8 cellular contexts compared by ENCODE assay signal in genomic region chr12:6767301-6767591, GRCh38. TPM values are rescaled to one million over a fixed set of nuclear protein-coding genes. Genes with fewer than 3 reads are reported as not detected.
DNase-seq lines count a peak whose midpoint lies in the region; ATAC-seq and TF ChIP-seq lines count a peak whose summit lies in the region.

No MANE protein-coding gene starts in this region.

- H3K9me3 ChIP-seq in Caco-2: no peaks in the 10 kb centered on the region
- no peaks in the 10 kb centered on the region for H3K9me3 ChIP-seq in NT2/D1 (ENCODE audit: insufficient read depth, low read length)
- no peaks in the 10 kb centered on the region for H3K9me3 ChIP-seq in endodermal cell (ENCODE audit: control insufficient read depth, low read length)
- H3K9me3 ChIP-seq in osteoblast (ENCODE audit: low read depth, low read length): no peaks in the 10 kb centered on the region

- H3K36me3 Mint-ChIP-seq in Caco-2 (ENCODE audit: insufficient read depth, unreplicated experiment) (peaks cover 25% of the 10 kb centered on the region), endodermal cell (ENCODE audit: low read depth) (peaks cover 27% of the 10 kb centered on the region)

- H3K27me3 ChIP-seq in Caco-2 (replicated peaks; ENCODE audit: control insufficient read depth, insufficient read depth, low read length): no peaks in the 10 kb centered on the region
- no peaks in the 10 kb centered on the region for H3K27me3 ChIP-seq in NT2/D1 (ENCODE audit: insufficient read depth, insufficient read length)
- H3K27me3 ChIP-seq in endodermal cell (ENCODE audit: control insufficient read depth, insufficient read depth, low read length, poor library complexity, severe bottlenecking): no peaks in the 10 kb centered on the region
- H3K27me3 ChIP-seq in osteoblast (ENCODE audit: insufficient read depth, low read length): no peaks in the 10 kb centered on the region

- CTCF ChIA-PET in Caco-2 (lab: Charles Lee): interaction anchor here (0.5 to 3.2 kb wide), 19 partner anchors 8 to 200 kb away, joined by 3 to 135 read pairs (median 7); partner anchors contain the start of genes CDCA3, COPS7A, GPR162 and MLF2

- H3K4me3 ChIP-seq in Caco-2 (ENCODE audit: low read depth, low read length) (peak overlapping the region; percentile 87), NT2/D1 (ENCODE audit: insufficient read length, low read depth) (peak overlapping the region; percentile 99), endodermal cell (ENCODE audit: low read length) (peak overlapping the region; percentile 94), osteoblast (ENCODE audit: insufficient read depth, low read length) (peak overlapping the region; percentile 89)

- POLR2A ChIA-PET in Caco-2 (lab: Charles Lee): interaction anchor here (0.6 to 3.2 kb wide), 8 partner anchors 8 to 84 kb away, joined by 5 to 42 read pairs (median 12); partner anchors contain the start of genes CDCA3, COPS7A, MLF2 and USP5

- H3K36me3 ChIP-seq in Caco-2 (ENCODE audit: control insufficient read depth, insufficient read depth, low read length): peaks cover 9% of the 10 kb centered on the region; the same call in 1 of the 2 replicates
- peaks cover 45% of the 10 kb centered on the region for H3K36me3 ChIP-seq in NT2/D1 (ENCODE audit: insufficient read depth, insufficient read length, low read length)
- H3K36me3 ChIP-seq in endodermal cell (ENCODE audit: control insufficient read depth, insufficient read depth, low read length): peaks cover 26% of the 10 kb centered on the region
- H3K36me3 ChIP-seq in osteoblast (ENCODE audit: insufficient read depth, low read length): peaks cover 15% of the 10 kb centered on the region

- DNase-seq in Caco-2 (no peak), NT2/D1 (ENCODE audit: low read depth, low spot score) (no peak), endodermal cell (peak; percentile 72), osteoblast (ENCODE audit: insufficient read length, low spot score, missing footprints) (peak; percentile 90), T-helper 9 cell (no peak), HCEC 1CT (no peak)
- no peak for DNase-seq in stimulated activated CD4-positive, alpha-beta T cell treated with anti-CD3 and anti-CD28 coated beads, Interleukin-4, amount 100 ng/mL, for 1 hour

- H3K4me1 ChIP-seq in Caco-2 (peaks cover 44% of the 10 kb centered on the region), NT2/D1 (ENCODE audit: insufficient read depth, insufficient read length) (peaks cover 31% of the 10 kb centered on the region), endodermal cell (ENCODE audit: control insufficient read depth, insufficient read depth, low read length) (peaks cover 15% of the 10 kb centered on the region), osteoblast (ENCODE audit: insufficient read depth, low read length) (peaks cover 38% of the 10 kb centered on the region)

- H3K27ac Mint-ChIP-seq in Caco-2 (ENCODE audit: unreplicated experiment) (peak overlapping the region; percentile 84), endodermal cell (peak overlapping the region; percentile 91)

- WGBS in endodermal cell (ENCODE audit: insufficient coverage in 1 of 2, insufficient read length in 1 of 2), 2 experiments: 0% methylated on average over 3 to 13 of the region's 17 CpGs

- H2AFZ ChIP-seq in osteoblast (ENCODE audit: low read length): no peak overlapping the region

- H3K4me2 ChIP-seq in osteoblast (ENCODE audit: insufficient read depth, low read length): peak overlapping the region; percentile 84

- BruUV-seq in Caco-2 (replicated peaks; lab: Mats Ljungman, UMichigan): no TSS peak

- peaks cover 32% of the 10 kb centered on the region for H4K20me1 ChIP-seq in osteoblast (ENCODE audit: insufficient read depth, low read length)

- peaks cover 29% of the 10 kb centered on the region for H3K79me2 ChIP-seq in osteoblast (ENCODE audit: insufficient read depth, low read length)

- no peak for ATAC-seq in GM19467 (IDR thresholded peaks at IDR 0.05; ENCODE audit: unreplicated experiment)

- H3K4me1 Mint-ChIP-seq in Caco-2 (ENCODE audit: low read depth, unreplicated experiment): peaks cover 50% of the 10 kb centered on the region
- H3K4me1 Mint-ChIP-seq in endodermal cell: peaks cover 46% of the 10 kb centered on the region

- H3K9me3 Mint-ChIP-seq in Caco-2 (ENCODE audit: unreplicated experiment): no peaks in the 10 kb centered on the region
- no peaks in the 10 kb centered on the region for H3K9me3 Mint-ChIP-seq in endodermal cell

- H3K27me3 Mint-ChIP-seq in Caco-2 (ENCODE audit: insufficient read depth, unreplicated experiment) (no peaks in the 10 kb centered on the region), endodermal cell (ENCODE audit: insufficient read depth) (peaks cover 18% of the 10 kb centered on the region)

- no peak overlapping the region for H3K27ac ChIP-seq in endodermal cell (ENCODE audit: low read depth, low read length)
- H3K27ac ChIP-seq in osteoblast (ENCODE audit: low read depth, low read length): peak overlapping the region; percentile 4

- intact Hi-C loops in Caco-2 (cut with micrococcal nuclease; ENCODE audit: unreplicated experiment): loop anchor here (1.0 kb wide), 1 partner anchor 12 kb away; no protein-coding TSS in a partner anchor

- peak overlapping the region; percentile 92 for H3K4me3 Mint-ChIP-seq in Caco-2 (ENCODE audit: unreplicated experiment)
- H3K4me3 Mint-ChIP-seq in endodermal cell: peak overlapping the region; percentile 82

- TF ChIP-seq CTCF in Caco-2 (IDR thresholded peaks at IDR 0.05; ENCODE audit: insufficient read depth in 1 of 2, low read depth in 1 of 2, low read length in 1 of 2, severe bottlenecking in 1 of 2, unreplicated experiment in 1 of 2) (no peak), endodermal cell (conservative IDR thresholded peaks at IDR 0.05) (no peak), osteoblast (IDR thresholded peaks at IDR 0.05; ENCODE audit: extremely low read depth, low read depth, low read length) (no peak)

- H3K9ac ChIP-seq in NT2/D1 (ENCODE audit: insufficient read length, low read depth) (peak overlapping the region; percentile 100), endodermal cell (ENCODE audit: extremely low read depth, low read length, poor library complexity, severe bottlenecking) (peak overlapping the region; percentile 82)

RNA-seq across cellular contexts. Expression of gene PTMS, which starts 1.1 kb away (rescaled TPM):
- 264 and 285 TPM in 2 replicates for total RNA-seq in Caco-2 (2022)
- total RNA-seq in endodermal cell: 100 to 1,000 TPM; 637 to 888 TPM
- 935 TPM for polyA plus RNA-seq in endodermal cell (2013, experiment 1 of 2)
- polyA plus RNA-seq in endodermal cell (2013, experiment 2 of 2): 1,020 TPM
- 70.4 and 72.7 TPM in 2 replicates for total RNA-seq in osteoblast

RNA-seq across cellular contexts. Expression of gene LAG3, which starts 5.1 kb away (rescaled TPM):
- total RNA-seq in Caco-2 (2022) (1.9 and 3.2 TPM in 2 replicates), endodermal cell (1 to 10 TPM; 1.9 to 7.3 TPM), osteoblast (not detected in 2 replicates)
- 8.4 TPM for polyA plus RNA-seq in endodermal cell (2013, experiment 1 of 2)
- polyA plus RNA-seq in endodermal cell (2013, experiment 2 of 2): 5.8 TPM

RNA-seq across cellular contexts. Expression of gene MLF2, which starts 14.3 kb away (rescaled TPM):
- 303 and 309 TPM in 2 replicates for total RNA-seq in Caco-2 (2022)
- 100 to 1,000 TPM; 219 to 393 TPM for total RNA-seq in endodermal cell
- 177 TPM for polyA plus RNA-seq in endodermal cell (2013, experiment 1 of 2)
- 169 TPM for polyA plus RNA-seq in endodermal cell (2013, experiment 2 of 2)
- 118 and 138 TPM in 2 replicates for total RNA-seq in osteoblast

RNA-seq across cellular contexts. Expression of gene CD4, which starts 22.1 kb away (rescaled TPM):
- total RNA-seq in Caco-2 (2022) (not detected in 2 replicates), endodermal cell (1 to 10 TPM in 1 of 2 donors, under 1 TPM in 1; 0.77 to 1.3 TPM), osteoblast (10.9 and 15.0 TPM in 2 replicates)
- polyA plus RNA-seq in endodermal cell (2013, experiment 1 of 2): 2.2 TPM
- polyA plus RNA-seq in endodermal cell (2013, experiment 2 of 2): 1.7 TPM

RNA-seq across cellular contexts. Expression of gene COPS7A, which starts 43.4 kb away (rescaled TPM):
- total RNA-seq in Caco-2 (2022): 56.8 and 61.9 TPM in 2 replicates
- total RNA-seq in endodermal cell: 10 to 100 TPM; 43.3 to 69.2 TPM
- polyA plus RNA-seq in endodermal cell (2013, experiment 1 of 2): 36.9 TPM
- 34.1 TPM for polyA plus RNA-seq in endodermal cell (2013, experiment 2 of 2)
- total RNA-seq in osteoblast: 91.9 and 98.8 TPM in 2 replicates

Comparison
In these comparisons a context has a peak if more than half of its experiments do, and no peak if none do; other contexts are left out.
1. DNase-seq: peak in endodermal cell (single experiment) and osteoblast (single experiment); none in Caco-2 (0 of 2), NT2/D1 (single experiment), T-helper 9 cell (single experiment), stimulated activated CD4-positive, alpha-beta T cell treated with anti-CD3 and anti-CD28 coated beads, Interleukin-4, amount 100 ng/mL, for 1 hour (single experiment) and HCEC 1CT (single experiment).
2. Peak in every context shown above with its lines, with median percentiles within 50 percentile points of each other: H3K4me3 ChIP-seq.